In genomic region chr12:47085815-47086252, GRCh38 we compare ENCODE assay signal across 8 cellular contexts. TPM values are rescaled to one million over a fixed set of nuclear protein-coding genes. Genes with fewer than 3 reads are reported as not detected.
DNase-seq lines count a peak whose midpoint lies in the region; ATAC-seq and TF ChIP-seq lines count a peak whose summit lies in the region.

No MANE protein-coding gene starts in this region.

- H3K27ac Mint-ChIP-seq in memory B cell: peak overlapping the region; percentile 69

- intact Hi-C loops in ascending aorta (cut with DNase I): loop anchor here (10.0 kb wide), 1 partner anchor 729 kb away; the partner anchor contains the start of gene HDAC7

- CTCF ChIA-PET in HEK293 (lab: Yijun Ruan, JAX): interaction anchor here (0.7 to 2.1 kb wide), 3 partner anchors 9 to 615 kb away, joined by 3 to 5 read pairs (median 3); no protein-coding TSS in a partner anchor
- CTCF ChIA-PET in RWPE1 (lab: Yijun Ruan, JAX): no interaction called here

- peaks cover 2% of the 10 kb centered on the region for H3K9me3 Mint-ChIP-seq in memory B cell

- H3K36me3 ChIP-seq in HEK293 (ENCODE audit: control insufficient read depth in 2 of 2, insufficient read depth in 1 of 2, low read length in 2 of 2): no peaks in the 10 kb centered on the region
- H3K36me3 ChIP-seq in ascending aorta: no peaks in the 10 kb centered on the region

- ATAC-seq in memory B cell (ENCODE audit: low read depth): peak; percentile 80
- no peak for ATAC-seq in GM21423 (IDR thresholded peaks at IDR 0.05; ENCODE audit: unreplicated experiment)

- TF ChIP-seq CTCF in HEK293 (tag by site-specific recombination; IDR thresholded peaks at IDR 0.05) (no peak), RWPE1 (conservative IDR thresholded peaks at IDR 0.05; ENCODE audit: low read depth) (no peak), ascending aorta (IDR thresholded peaks at IDR 0.05) (no peak), GM13976 (IDR thresholded peaks at IDR 0.05; ENCODE audit: borderline replicate concordance, control extremely low read depth, extremely low read depth, insufficient read depth, missing control alignments) (no peak)

- peaks cover 5% of the 10 kb centered on the region for H3K36me3 Mint-ChIP-seq in memory B cell

- H3K27me3 ChIP-seq in ascending aorta: no peaks in the 10 kb centered on the region

- POLR2A ChIA-PET in HEK293 (lab: Yijun Ruan, JAX): interaction anchor here (0.6 to 0.7 kb wide), 2 partner anchors 15 to 61 kb away, joined by 5 to 9 read pairs; no protein-coding TSS in a partner anchor
- POLR2A ChIA-PET in RWPE1 (lab: Yijun Ruan, JAX; ENCODE audit: low non-redundant PET): no interaction called here

- H3K4me1 ChIP-seq in HEK293 (ENCODE audit: control insufficient read depth, insufficient read depth, low read length) (peaks cover 22% of the 10 kb centered on the region), ascending aorta (peaks cover 3 to 52% of the 10 kb centered on the region in 2 donors)

- H3K9me3 ChIP-seq in HEK293 (ENCODE audit: control insufficient read depth, insufficient read depth, low read depth, low read length) (no peaks in the 10 kb centered on the region), ascending aorta (no peaks in the 10 kb centered on the region)

- H3K27me3 Mint-ChIP-seq in memory B cell: no peaks in the 10 kb centered on the region

- peak overlapping the region; percentile 50 for H3K4me3 Mint-ChIP-seq in memory B cell

- H3K4me1 Mint-ChIP-seq in memory B cell: peaks cover 37% of the 10 kb centered on the region

- H3K4me3 ChIP-seq in HEK293 (ENCODE audit: low read depth, low read length) (no peak overlapping the region), ascending aorta (no peak overlapping the region)

- in situ Hi-C loops in GM13976 (cut with MboI; ENCODE audit: low sequenced_read_pairs, unreplicated experiment): no loop called here

- no peak overlapping the region for H3K27ac ChIP-seq in HEK293 (ENCODE audit: extremely low read depth, low read depth, low read length)
- no peak overlapping the region for H3K27ac ChIP-seq in RWPE1
- H3K27ac ChIP-seq in ascending aorta: peak overlapping the region; percentile 81 to 99

- DNase-seq in CD1c-positive myeloid dendritic cell (ENCODE audit: extremely low spot score) (peak; percentile 65), RWPE1 (ENCODE audit: low spot score) (peak; percentile 41), ascending aorta (ENCODE audit: low spot score in 2 of 2) (no peak), memory B cell (ENCODE audit: low spot score in 2 of 2) (peak in 1 of 2 donors; percentile 19), GM13976 (ENCODE audit: low spot score) (no peak), NCI-H187 treated with DMSO at 0.1 percent for 48 hours (lab: John Stamatoyannopoulos, UW) (no peak)

TF ChIP-seq in HEK293, 187 proteins besides CTCF, POLR2A, EP300 and RAD21 (continues in another document):
- TF ChIP-seq YY1 (tag by site-specific recombination; IDR thresholded peaks at IDR 0.05): no peak
- no peak for TF ChIP-seq ZNF555 (tag by site-specific recombination; conservative IDR thresholded peaks at IDR 0.05)
- no peak for TF ChIP-seq ZNF704 (tag by site-specific recombination; IDR thresholded peaks at IDR 0.05)
- TF ChIP-seq ZNF561 (tag by site-specific recombination; IDR thresholded peaks at IDR 0.05; ENCODE audit: borderline replicate concordance): no peak
- TF ChIP-seq ZNF776 (tag by site-specific recombination; IDR thresholded peaks at IDR 0.05; ENCODE audit: borderline replicate concordance): no peak
- no peak for TF ChIP-seq ZBTB7A (tag by site-specific recombination; IDR thresholded peaks at IDR 0.05; ENCODE audit: low read depth)
- TF ChIP-seq MZF1 (tag by site-specific recombination; IDR thresholded peaks at IDR 0.05; ENCODE audit: borderline replicate concordance): no peak
- TF ChIP-seq ZNF280D (tag by site-specific recombination; IDR thresholded peaks at IDR 0.05): no peak
- no peak for TF ChIP-seq ZNF112 (tag by site-specific recombination; IDR thresholded peaks at IDR 0.05)
- peak; percentile 97 for TF ChIP-seq ZNF660 (tag by site-specific recombination; IDR thresholded peaks at IDR 0.05)
- no peak for TF ChIP-seq ZNF23 (tag by site-specific recombination; IDR thresholded peaks at IDR 0.05; ENCODE audit: borderline replicate concordance)
- TF ChIP-seq ZNF391 (tag by site-specific recombination; IDR thresholded peaks at IDR 0.05; ENCODE audit: borderline replicate concordance, low read depth): no peak
- TF ChIP-seq AEBP2 (tag by site-specific recombination; IDR thresholded peaks at IDR 0.05; ENCODE audit: borderline replicate concordance): no peak
- no peak for TF ChIP-seq GLI2 (tag by site-specific recombination; IDR thresholded peaks at IDR 0.05; ENCODE audit: borderline replicate concordance, low read depth)
- no peak for TF ChIP-seq ZBTB6 (tag by site-specific recombination; IDR thresholded peaks at IDR 0.05)
- TF ChIP-seq ZNF639 (tag by site-specific recombination; IDR thresholded peaks at IDR 0.05): no peak
- TF ChIP-seq ZNF596 (tag by site-specific recombination; IDR thresholded peaks at IDR 0.05): no peak
- TF ChIP-seq ZNF362 (tag by site-specific recombination; IDR thresholded peaks at IDR 0.05): no peak

RNA-seq across cellular contexts. Expression of gene AMIGO2, which starts 6.1 kb away (rescaled TPM):
- total RNA-seq in ascending aorta: 22.7 TPM

RNA-seq across cellular contexts. Expression of gene PCED1B, which starts 6.4 kb away (rescaled TPM):
- total RNA-seq in ascending aorta: 1.5 TPM

Comparison
In these comparisons a context has a peak if more than half of its experiments do, and no peak if none do; other contexts are left out.
1. DNase-seq: peak in CD1c-positive myeloid dendritic cell (single experiment) and RWPE1 (single experiment); none in ascending aorta (0 of 2), GM13976 (single experiment) and NCI-H187 treated with DMSO at 0.1 percent for 48 hours (single experiment).
2. H3K27ac ChIP-seq: peak in ascending aorta (2 of 2); none in HEK293 (single experiment) and RWPE1 (single experiment).